In genomic region chr5:80668016-80668969, GRCh38 we compare ENCODE assay signal across 11 cellular contexts. TPM values are rescaled to one million over a fixed set of nuclear protein-coding genes. Genes with fewer than 3 reads are reported as not detected.
A peak's percentile ranks its signal among the peaks of the same experiment; 100 is the strongest.
DNase-seq lines count a peak whose midpoint lies in the region; ATAC-seq and TF ChIP-seq lines count a peak whose summit lies in the region.
"Had no signal": no experiment of that assay in that cellular context is flagged by ENCODE, and none has a peak within 500 bp of the region (broad histone marks: within the 10 kb centered on the region; RNA-seq: fewer than 3 reads in every experiment).

No MANE protein-coding gene starts in this region.

- H3K36me3 ChIP-seq in transverse colon, result peaks cover 0 to 33% (median 13%) of the 10 kb centered on the region in 4 donors
- peaks cover 0 to 39% of the 10 kb centered on the region in 2 donors for H3K36me3 ChIP-seq in gastrocnemius medialis

- H3K4me3 ChIP-seq in transverse colon, result peak overlapping the region in 1 of 4 donors; percentile 10
- no peak overlapping the region for H3K4me3 ChIP-seq in gastrocnemius medialis
- H3K4me3 ChIP-seq: K562, psoas muscle had no signal

- H3K36me3 Mint-ChIP-seq in activated naive CD8-positive, alpha-beta T cell treated with anti-CD3 and anti-CD28 coated beads, Interleukin-2, amount 50 U/mL, for 24 hours (ENCODE audit: low read depth), result peaks cover 39% of the 10 kb centered on the region
- H3K36me3 Mint-ChIP-seq in activated naive CD8-positive, alpha-beta T cell treated with anti-CD3 and anti-CD28 coated beads for 36 hours, result peaks cover 30% of the 10 kb centered on the region

- no peak for TF ChIP-seq CTCF in foreskin keratinocyte (conservative IDR thresholded peaks at IDR 0.05)
- no peak for TF ChIP-seq CTCF in transverse colon (IDR thresholded peaks at IDR 0.05)
- no peak for TF ChIP-seq CTCF in gastrocnemius medialis (IDR thresholded peaks at IDR 0.05 in 4 of 5, conservative IDR thresholded peaks at IDR 0.05 in 1 of 5)

- no peak overlapping the region for H3K27ac ChIP-seq in foreskin keratinocyte
- peak overlapping the region in 1 of 4 donors; percentile 60 for H3K27ac ChIP-seq in transverse colon
- no peak overlapping the region for H3K27ac ChIP-seq in gastrocnemius medialis
- H3K27ac ChIP-seq: psoas muscle had no signal

- no peak overlapping the region for H3K4me3 Mint-ChIP-seq in activated naive CD8-positive, alpha-beta T cell treated with anti-CD3 and anti-CD28 coated beads, Interleukin-2, amount 50 U/mL, for 24 hours
- no peak overlapping the region for H3K4me3 Mint-ChIP-seq in activated naive CD8-positive, alpha-beta T cell treated with anti-CD3 and anti-CD28 coated beads for 36 hours
- H3K4me3 Mint-ChIP-seq: central memory CD8-positive, alpha-beta T cell had no signal

- peak; percentile 65 for ATAC-seq in activated naive CD8-positive, alpha-beta T cell treated with anti-CD3 and anti-CD28 coated beads, Interleukin-2, amount 50 U/mL, for 24 hours
- ATAC-seq in HG02943 (IDR thresholded peaks at IDR 0.05; ENCODE audit: low read depth, unreplicated experiment) (peak; percentile 65), foreskin keratinocyte (peak; percentile 87), gastrocnemius medialis (no peak)
- ATAC-seq: K562 had no signal

- H3K27me3 Mint-ChIP-seq in activated naive CD8-positive, alpha-beta T cell treated with anti-CD3 and anti-CD28 coated beads, Interleukin-2, amount 50 U/mL, for 24 hours, result no peaks in the 10 kb centered on the region
- no peaks in the 10 kb centered on the region for H3K27me3 Mint-ChIP-seq in activated naive CD8-positive, alpha-beta T cell treated with anti-CD3 and anti-CD28 coated beads for 36 hours
- H3K27me3 Mint-ChIP-seq: central memory CD8-positive, alpha-beta T cell had no signal

- H3K27ac Mint-ChIP-seq in activated naive CD8-positive, alpha-beta T cell treated with anti-CD3 and anti-CD28 coated beads, Interleukin-2, amount 50 U/mL, for 24 hours, result no peak overlapping the region
- no peak overlapping the region for H3K27ac Mint-ChIP-seq in activated naive CD8-positive, alpha-beta T cell treated with anti-CD3 and anti-CD28 coated beads for 36 hours

- H3K9me3 Mint-ChIP-seq in activated naive CD8-positive, alpha-beta T cell treated with anti-CD3 and anti-CD28 coated beads, Interleukin-2, amount 50 U/mL, for 24 hours, result no peaks in the 10 kb centered on the region
- H3K9me3 Mint-ChIP-seq in activated naive CD8-positive, alpha-beta T cell treated with anti-CD3 and anti-CD28 coated beads for 36 hours, result no peaks in the 10 kb centered on the region
- H3K9me3 Mint-ChIP-seq: central memory CD8-positive, alpha-beta T cell had no signal

- TF ChIP-seq POLR2A in transverse colon (IDR thresholded peaks at IDR 0.05) (no peak), gastrocnemius medialis (IDR thresholded peaks at IDR 0.05) (no peak)

- H3K27me3 ChIP-seq in foreskin keratinocyte, result no peaks in the 10 kb centered on the region
- no peaks in the 10 kb centered on the region for H3K27me3 ChIP-seq in transverse colon
- no peaks in the 10 kb centered on the region for H3K27me3 ChIP-seq in gastrocnemius medialis

- H3K4me1 ChIP-seq in foreskin keratinocyte, result no peaks in the 10 kb centered on the region
- no peaks in the 10 kb centered on the region for H3K4me1 ChIP-seq in transverse colon
- no peaks in the 10 kb centered on the region for H3K4me1 ChIP-seq in gastrocnemius medialis
- H3K4me1 ChIP-seq: psoas muscle had no signal

- WGBS in transverse colon (ENCODE audit: low coverage in 1 of 2), 2 donors, result 67% methylated on average over 15 of the region's 16 CpGs; no CpG with 5 or more reads in 1 of the 2 donors

- intact Hi-C loops in transverse colon (cut with DNase I; ENCODE audit: low total_unique reads), result no loop called here
- intact Hi-C loops in gastrocnemius medialis (cut with DNase I; ENCODE audit: low total_unique reads), result no loop called here

- TF ChIP-seq EP300 in transverse colon (IDR thresholded peaks at IDR 0.05; ENCODE audit: low read depth), result no peak

- in situ Hi-C loops in transverse colon (cut with MboI; ENCODE audit: low pct_ligation_motif_present in 1 of 4, low pct_unique_long_range_greater_than_20kb in 1 of 4, low sequenced_read_pairs in 3 of 4), result loop anchor here in 3 of 4 donors (25.0 kb wide), 1 partner anchor 181 kb away; the partner anchor contains the start of gene FAM151B (in 3 of the 3)
- in situ Hi-C loops in gastrocnemius medialis (cut with MboI; ENCODE audit: low sequenced_read_pairs in 4 of 4), result loop anchor here in 2 of 4 donors (25.0 kb wide), 2 partner anchors 181 to 581 kb away; partner anchors contain the start of gene FAM151B (in 1 of the 2)

- DNase-seq in activated naive CD8-positive, alpha-beta T cell treated with anti-CD3 and anti-CD28 coated beads, Interleukin-2, amount 50 U/mL, for 24 hours, result no peak
- DNase-seq in activated naive CD8-positive, alpha-beta T cell treated with anti-CD3 and anti-CD28 coated beads for 36 hours, result no peak
- DNase-seq in foreskin keratinocyte, result peak in 1 of 2 donors; percentile 57
- DNase-seq in transverse colon, result peak; percentile 48
- DNase-seq in gastrocnemius medialis, result no peak
- DNase-seq in NCI-H524 (lab: John Stamatoyannopoulos, UW), result no peak
- DNase-seq in activated effector memory CD4-positive, alpha-beta T cell treated with anti-CD3 and anti-CD28 coated beads, Interleukin-2, amount 50 U/mL, for 16 hours, result no peak

- peaks cover 17% of the 10 kb centered on the region for H3K4me1 Mint-ChIP-seq in activated naive CD8-positive, alpha-beta T cell treated with anti-CD3 and anti-CD28 coated beads, Interleukin-2, amount 50 U/mL, for 24 hours
- peaks cover 6% of the 10 kb centered on the region for H3K4me1 Mint-ChIP-seq in activated naive CD8-positive, alpha-beta T cell treated with anti-CD3 and anti-CD28 coated beads for 36 hours

- H3K9me3 ChIP-seq in transverse colon (no peaks in the 10 kb centered on the region), gastrocnemius medialis (no peaks in the 10 kb centered on the region)
- H3K9me3 ChIP-seq: psoas muscle had no signal

RNA-seq across cellular contexts. Expression of gene DHFR, which starts 13.5 kb away (rescaled TPM):
- total RNA-seq in activated naive CD8-positive, alpha-beta T cell treated with anti-CD3 and anti-CD28 coated beads for 36 hours, result 100 to 1,000 TPM; 110 to 112 TPM
- 38.5 and 47.9 TPM in 2 replicates for total RNA-seq in foreskin keratinocyte
- polyA plus RNA-seq in foreskin keratinocyte, result 18.6 and 27.2 TPM in 2 replicates
- total RNA-seq in transverse colon, result 10 to 100 TPM; 12.7 to 31.4 (median 26.8) TPM
- 1 to 10 TPM; 2.2 to 5.3 (median 3.7) TPM for total RNA-seq in gastrocnemius medialis

RNA-seq across cellular contexts. Expression of gene MSH3, which starts 13.8 kb away (rescaled TPM):
- 10 to 100 TPM; 22.6 to 22.9 TPM for total RNA-seq in activated naive CD8-positive, alpha-beta T cell treated with anti-CD3 and anti-CD28 coated beads for 36 hours
- total RNA-seq in foreskin keratinocyte, result 13.3 and 15.6 TPM in 2 replicates
- polyA plus RNA-seq in foreskin keratinocyte, result 2.9 and 4.1 TPM in 2 replicates
- total RNA-seq in transverse colon, result 10 to 100 TPM in 3 of 4 donors, 1 to 10 TPM in 1; 6.4 to 22.2 (median 17.2) TPM
- total RNA-seq in gastrocnemius medialis, result 10 to 100 TPM in 1 of 4 donors, 1 to 10 TPM in 3; 5.8 to 10.4 (median 7.2) TPM

Comparison
In these comparisons a context has a peak if more than half of its experiments do, and no peak if none do; other contexts are left out.
1. ATAC-seq: peak in activated naive CD8-positive, alpha-beta T cell treated with anti-CD3 and anti-CD28 coated beads, Interleukin-2, amount 50 U/mL, for 24 hours (single experiment), HG02943 (single experiment) and foreskin keratinocyte (single experiment); none in gastrocnemius medialis (0 of 2).